1 cellular context compared by ENCODE assay signal in genomic region chr12:49483621-49484020, GRCh38.
TF ChIP-seq lines count a peak whose summit lies in the region.

No MANE protein-coding gene starts in this region.

TF ChIP-seq in WTC11, 78 proteins besides CTCF, POLR2A, EP300 and RAD21 (continued from another document):
- TF ChIP-seq ZSCAN18 (CRISPR knock-in tag; IDR thresholded peaks at IDR 0.05) (no peak), ZNF416 (CRISPR knock-in tag; IDR thresholded peaks at IDR 0.05) (no peak), ZNF232 (CRISPR knock-in tag; IDR thresholded peaks at IDR 0.05) (no peak), SOX15 (CRISPR knock-in tag; IDR thresholded peaks at IDR 0.05) (no peak), ZNF121 (CRISPR knock-in tag; IDR thresholded peaks at IDR 0.05) (no peak)
